In the genomic region with DNA sequence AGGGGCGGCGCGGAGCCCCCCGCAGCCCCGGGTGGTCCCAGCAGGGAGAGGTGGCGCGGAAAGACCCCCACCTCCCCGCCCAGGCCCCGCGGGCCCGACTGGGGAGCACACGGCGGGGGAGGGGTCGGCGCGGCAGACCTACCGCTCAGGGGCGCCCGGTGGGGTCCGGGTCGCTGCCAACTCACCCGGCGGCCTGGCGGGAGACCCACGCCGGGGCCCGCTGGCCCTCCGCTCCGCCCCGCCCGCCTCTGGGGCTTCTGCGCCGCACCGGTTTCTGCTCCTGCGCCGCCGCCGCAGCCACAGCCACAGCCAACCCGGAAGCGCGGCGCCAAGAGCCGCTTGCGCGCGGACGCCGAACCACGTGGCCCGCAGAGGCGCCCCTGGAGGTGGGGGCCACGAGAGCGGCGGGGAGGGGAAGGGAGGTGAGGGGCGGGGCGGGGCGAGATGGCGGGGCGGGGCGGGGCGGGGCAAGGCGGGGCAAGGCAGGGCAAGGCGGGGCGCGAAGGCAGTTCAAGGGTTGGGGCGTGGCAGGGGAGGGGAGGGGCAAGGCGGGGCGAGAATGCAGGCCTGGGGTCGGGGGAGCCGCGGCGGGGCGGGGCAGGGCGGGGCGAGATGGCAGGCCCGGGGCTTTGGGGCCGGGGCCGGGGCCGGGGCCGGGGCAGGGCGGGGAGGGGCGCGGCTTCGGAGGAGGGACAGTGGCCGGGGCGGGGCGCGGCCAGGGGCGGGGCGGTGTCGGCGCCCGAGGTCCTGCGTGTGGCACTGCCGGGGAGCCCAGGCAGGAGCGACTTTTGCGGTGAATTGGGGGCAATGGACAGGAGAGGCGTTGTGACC, we compare ENCODE assay signal across 8 cellular contexts. TPM values are rescaled to one million over a fixed set of nuclear protein-coding genes. Genes with fewer than 3 reads are reported as not detected.
A peak's percentile ranks its signal among the peaks of the same experiment; 100 is the strongest.
DNase-seq lines count a peak whose midpoint lies in the region; ATAC-seq and TF ChIP-seq lines count a peak whose summit lies in the region.

Gene ZBTB24 (minus strand): TSS at position 307 of the 831 bp plus-strand sequence. CDS start 1,193 bp downstream, outside the sequence.

- no peaks in the 10 kb centered on the region for H3K9me3 Mint-ChIP-seq in activated T-cell treated with anti-CD3 and anti-CD28 coated beads, Interleukin-2, amount 50 U/mL, for 72 hours
- H3K9me3 Mint-ChIP-seq in naive B cell = no peaks in the 10 kb centered on the region

- H3K27me3 ChIP-seq in DOHH2 (ENCODE audit: control insufficient read depth, low read length) (no peaks in the 10 kb centered on the region; the same call in 1 of the 2 replicates), KMS-11 (ENCODE audit: insufficient read depth, low read depth) (no peaks in the 10 kb centered on the region), esophagus squamous epithelium (no peaks in the 10 kb centered on the region)

- TF ChIP-seq CTCF in DOHH2 (IDR thresholded peaks at IDR 0.05; ENCODE audit: low read depth, low read length, poor library complexity, severe bottlenecking) (no peak), KMS-11 (conservative IDR thresholded peaks at IDR 0.05; ENCODE audit: low read depth, low read length) (no peak), esophagus squamous epithelium (IDR thresholded peaks at IDR 0.05) (peak in 1 of 6 experiments; percentile 5)

- H3K4me2 ChIP-seq in DOHH2 (ENCODE audit: low read length) (peak within 1 kb of the TSS; percentile 75), KMS-11 (peak within 1 kb of the TSS; percentile 78)

- H3K4me1 Mint-ChIP-seq in activated T-cell treated with anti-CD3 and anti-CD28 coated beads, Interleukin-2, amount 50 U/mL, for 72 hours (ENCODE audit: low read depth) = peaks cover 67% of the 10 kb centered on the region
- H3K4me1 Mint-ChIP-seq in naive B cell = peaks cover 43 to 52% (median 46%) of the 10 kb centered on the region in 3 donors

- DNase-seq in RKO (ENCODE audit: low spot score) (peak; percentile 92), esophagus squamous epithelium (lab: John Stamatoyannopoulos, UW) (peak; percentile 70), naive B cell (peak; percentile 91)
- DNase-seq in activated T-cell treated with anti-CD3 and anti-CD28 coated beads, Interleukin-2, amount 50 U/mL, for 72 hours = peak; percentile 92 to 93
- peak; percentile 79 to 82 for DNase-seq in stimulated activated CD8-positive, alpha-beta memory T cell treated with anti-CD3 and anti-CD28 coated beads, Interleukin-7, amount 100 ng/mL, for 48 hours (ENCODE audit: extremely low read depth in 1 of 2, low read depth in 1 of 2)

- peak within 1 kb of the TSS; percentile 54; the same call in 1 of the 2 replicates for H2AFZ ChIP-seq in KMS-11 (ENCODE audit: low read depth)

- peaks cover 4% of the 10 kb centered on the region for H3F3A ChIP-seq in DOHH2 (ENCODE audit: control insufficient read depth, insufficient read depth)

- H3K4me3 ChIP-seq in DOHH2 (ENCODE audit: low read length) (peak within 1 kb of the TSS; percentile 91), KMS-11 (IDR thresholded peaks at IDR 0.05; ENCODE audit: insufficient read depth, low read depth, low read length) (no peak within 1 kb of the TSS), esophagus squamous epithelium (peak within 1 kb of the TSS; percentile 66 to 99 (median 92))

- TF ChIP-seq POLR2A in esophagus squamous epithelium (IDR thresholded peaks at IDR 0.05) = peak in 2 of 4 donors; percentile 84 to 85

- no peaks in the 10 kb centered on the region for H3K9me3 ChIP-seq in DOHH2 (ENCODE audit: control insufficient read depth, insufficient read depth, low read length)
- H3K9me3 ChIP-seq in esophagus squamous epithelium = no peaks in the 10 kb centered on the region

- H3K36me3 ChIP-seq in DOHH2 (ENCODE audit: control insufficient read depth, low read length) (peaks cover 38% of the 10 kb centered on the region), KMS-11 (ENCODE audit: insufficient read depth) (no peaks in the 10 kb centered on the region), esophagus squamous epithelium (peaks cover 3 to 23% (median 5%) of the 10 kb centered on the region in 3 donors)

- H4K20me1 ChIP-seq in DOHH2 (ENCODE audit: control insufficient read depth, insufficient read depth, low read depth, low read length) (peaks cover 11% of the 10 kb centered on the region), KMS-11 (ENCODE audit: insufficient read depth) (no peaks in the 10 kb centered on the region)

- H3K4me1 ChIP-seq in DOHH2 (ENCODE audit: control insufficient read depth, low read length) (peaks cover 47% of the 10 kb centered on the region), KMS-11 (ENCODE audit: low read depth, poor library complexity, severe bottlenecking) (peaks cover 41% of the 10 kb centered on the region), esophagus squamous epithelium (peaks cover 25 to 72% (median 40%) of the 10 kb centered on the region in 3 donors)

- H3K27ac Mint-ChIP-seq in activated T-cell treated with anti-CD3 and anti-CD28 coated beads, Interleukin-2, amount 50 U/mL, for 72 hours = peak within 1 kb of the TSS; percentile 67
- peak within 1 kb of the TSS; percentile 91 to 99 (median 95) for H3K27ac Mint-ChIP-seq in naive B cell

- 0 to 1% methylated on average over 1 to 15 of the region's 98 CpGs for WGBS in esophagus squamous epithelium, 2 donors

- no peaks in the 10 kb centered on the region for H3K9me2 ChIP-seq in DOHH2 (replicated peaks; ENCODE audit: control insufficient read depth, low read length)

- H3K4me3 Mint-ChIP-seq in activated T-cell treated with anti-CD3 and anti-CD28 coated beads, Interleukin-2, amount 50 U/mL, for 72 hours = peak within 1 kb of the TSS; percentile 88 to 90
- peak within 1 kb of the TSS; percentile 90 to 98 (median 94) for H3K4me3 Mint-ChIP-seq in naive B cell

- ATAC-seq in GM21786 (IDR thresholded peaks at IDR 0.05; ENCODE audit: unreplicated experiment) = peak; percentile 89
- ATAC-seq in activated T-cell treated with anti-CD3 and anti-CD28 coated beads, Interleukin-2, amount 50 U/mL, for 72 hours (replicated peaks in 1 of 2) = peak; percentile 83 to 86
- peak; percentile 81 to 82 for ATAC-seq in naive B cell (ENCODE audit: low read depth in 2 of 2)

- H3K27me3 Mint-ChIP-seq in activated T-cell treated with anti-CD3 and anti-CD28 coated beads, Interleukin-2, amount 50 U/mL, for 72 hours (ENCODE audit: low read depth) = no peaks in the 10 kb centered on the region
- H3K27me3 Mint-ChIP-seq in naive B cell = no peaks in the 10 kb centered on the region

- H3K27ac ChIP-seq in DOHH2 (ENCODE audit: low read depth, low read length) (peak within 1 kb of the TSS; percentile 48), KMS-11 (peak within 1 kb of the TSS; percentile 46), esophagus squamous epithelium (peak within 1 kb of the TSS; percentile 77 to 94 (median 88))

- H3K36me3 Mint-ChIP-seq in activated T-cell treated with anti-CD3 and anti-CD28 coated beads, Interleukin-2, amount 50 U/mL, for 72 hours (ENCODE audit: insufficient read depth in 2 of 2) = peaks cover 7 to 18% of the 10 kb centered on the region in 2 donors
- H3K36me3 Mint-ChIP-seq in naive B cell = peaks cover 25 to 27% of the 10 kb centered on the region in 2 donors

- peak within 1 kb of the TSS; percentile 73 for H3K9ac ChIP-seq in KMS-11

- intact Hi-C loops in esophagus squamous epithelium (cut with DNase I) = no loop called here

- H3K79me2 ChIP-seq in DOHH2 (ENCODE audit: control insufficient read depth, low read length) (peaks cover 48% of the 10 kb centered on the region), KMS-11 (ENCODE audit: insufficient read depth, low read depth) (peaks cover 47% of the 10 kb centered on the region)

RNA-seq across cellular contexts. Expression of gene ZBTB24, which starts in this region (rescaled TPM):
- 10 to 100 TPM; 14.2 to 15.9 TPM for total RNA-seq in activated T-cell treated with anti-CD3 and anti-CD28 coated beads, Interleukin-2, amount 50 U/mL, for 72 hours
- total RNA-seq in esophagus squamous epithelium = 1 to 10 TPM; 3.9 to 8.4 (median 7.0) TPM
- 10 to 100 TPM; 12.0 to 18.5 (median 16.3) TPM for polyA plus RNA-seq in naive B cell (ENCODE audit: low read depth in 6 of 6)
